ENCODE assay signal across 15 cellular contexts in genomic region chr2:223865124-223865523, GRCh38. TPM values are rescaled to one million over a fixed set of nuclear protein-coding genes. Genes with fewer than 3 reads are reported as not detected.
DNase-seq lines count a peak whose midpoint lies in the region; ATAC-seq and TF ChIP-seq lines count a peak whose summit lies in the region.
"Had no signal": no experiment of that assay in that cellular context is flagged by ENCODE, and none has a peak within 500 bp of the region (broad histone marks: within the 10 kb centered on the region; RNA-seq: fewer than 3 reads in every experiment).

No MANE protein-coding gene starts in this region.

- H3K9me3 Mint-ChIP-seq in activated naive CD4-positive, alpha-beta T cell treated with anti-CD3 and anti-CD28 coated beads, Interleukin-2, amount 10 ng/mL, durations not matched to agents 7 days and 5 days = no peaks in the 10 kb centered on the region
- H3K9me3 Mint-ChIP-seq in natural killer cell (no peaks in the 10 kb centered on the region), endothelial cell (ENCODE audit: unreplicated experiment) (no peaks in the 10 kb centered on the region)
- H3K9me3 Mint-ChIP-seq: nephron had no signal

- H3K4me3 Mint-ChIP-seq in activated naive CD4-positive, alpha-beta T cell treated with anti-CD3 and anti-CD28 coated beads, Interleukin-2, amount 10 ng/mL, durations not matched to agents 7 days and 5 days = peak overlapping the region; percentile 14
- H3K4me3 Mint-ChIP-seq in natural killer cell = peak overlapping the region; percentile 66
- no peak overlapping the region for H3K4me3 Mint-ChIP-seq in endothelial cell (ENCODE audit: unreplicated experiment)
- H3K4me3 Mint-ChIP-seq: nephron had no signal

- DNase-seq in activated naive CD4-positive, alpha-beta T cell treated with anti-CD3 and anti-CD28 coated beads, Interleukin-2, amount 10 ng/mL, durations not matched to agents 7 days and 5 days = peak; percentile 57
- no peak for DNase-seq in activated naive CD4-positive, alpha-beta T cell treated with anti-CD3 and anti-CD28 coated beads, Interleukin-2, amount 50 U/mL, for 16 hours
- DNase-seq in T-helper 9 cell (peak; percentile 9), natural killer cell (no peak), endothelial cell (ENCODE audit: low spot score) (no peak), NOMO-1 treated with DMSO at 0.1 percent for 48 hours (lab: John Stamatoyannopoulos, UW; ENCODE audit: unreplicated experiment) (no peak)
- DNase-seq: body of pancreas, DMS53, glutamatergic neuron, NCI-H1417, NCI-H446 treated with DMSO at 0.1 percent for 48 hours, WERI-Rb-1 had no signal

- CTCF ChIA-PET in activated naive CD4-positive, alpha-beta T cell treated with anti-CD3 and anti-CD28 coated beads, Interleukin-2, amount 10 ng/mL, durations not matched to agents 7 days and 5 days (lab: Charles Lee) = interaction anchor here (1.0 kb wide), 1 partner anchor 100 kb away, joined by 5 read pairs; no protein-coding TSS in a partner anchor

- no peaks in the 10 kb centered on the region for H3K27me3 Mint-ChIP-seq in activated naive CD4-positive, alpha-beta T cell treated with anti-CD3 and anti-CD28 coated beads, Interleukin-2, amount 10 ng/mL, durations not matched to agents 7 days and 5 days
- H3K27me3 Mint-ChIP-seq in natural killer cell (ENCODE audit: low read depth in 2 of 2) = no peaks in the 10 kb centered on the region
- no peaks in the 10 kb centered on the region for H3K27me3 Mint-ChIP-seq in endothelial cell (ENCODE audit: unreplicated experiment)

- intact Hi-C loops in natural killer cell (cut with micrococcal nuclease) = no loop called here

- peak; percentile 34 for ATAC-seq in GM21786 (IDR thresholded peaks at IDR 0.05; ENCODE audit: unreplicated experiment)
- peak; percentile 52 to 70 (median 62) for ATAC-seq in natural killer cell
- ATAC-seq in GM18858 (IDR thresholded peaks at IDR 0.05; ENCODE audit: unreplicated experiment) = no peak
- ATAC-seq: body of pancreas had no signal

- peak overlapping the region; percentile 82 for H3K27ac Mint-ChIP-seq in activated naive CD4-positive, alpha-beta T cell treated with anti-CD3 and anti-CD28 coated beads, Interleukin-2, amount 10 ng/mL, durations not matched to agents 7 days and 5 days
- H3K27ac Mint-ChIP-seq in natural killer cell = peak overlapping the region; percentile 74 to 80
- no peak overlapping the region for H3K27ac Mint-ChIP-seq in endothelial cell (ENCODE audit: unreplicated experiment)
- H3K27ac Mint-ChIP-seq: nephron had no signal

- TF ChIP-seq CTCF in natural killer cell (IDR thresholded peaks at IDR 0.05) (no peak), endothelial cell (IDR thresholded peaks at IDR 0.05; ENCODE audit: unreplicated experiment) (no peak)

- H3K36me3 Mint-ChIP-seq in activated naive CD4-positive, alpha-beta T cell treated with anti-CD3 and anti-CD28 coated beads, Interleukin-2, amount 10 ng/mL, durations not matched to agents 7 days and 5 days = peaks cover 34% of the 10 kb centered on the region
- H3K36me3 Mint-ChIP-seq in natural killer cell (no peaks in the 10 kb centered on the region), endothelial cell (ENCODE audit: low read depth, unreplicated experiment) (peaks cover 5% of the 10 kb centered on the region)

- peaks cover 41% of the 10 kb centered on the region for H3K4me1 Mint-ChIP-seq in activated naive CD4-positive, alpha-beta T cell treated with anti-CD3 and anti-CD28 coated beads, Interleukin-2, amount 10 ng/mL, durations not matched to agents 7 days and 5 days
- H3K4me1 Mint-ChIP-seq in natural killer cell (peaks cover 23 to 31% of the 10 kb centered on the region in 2 donors), endothelial cell (ENCODE audit: unreplicated experiment) (peaks cover 8% of the 10 kb centered on the region)
- H3K4me1 Mint-ChIP-seq: nephron had no signal

RNA-seq across cellular contexts. Expression of gene AP1S3, which starts 27.7 kb away (rescaled TPM):
- total RNA-seq in natural killer cell (1 to 10 TPM; 4.5 to 5.2 (median 5.0) TPM), endothelial cell (ENCODE audit: unreplicated experiment) (0.80 TPM)

Comparison
In these comparisons a context has a peak if more than half of its experiments do, and no peak if none do; other contexts are left out.
1. DNase-seq: peak in activated naive CD4-positive, alpha-beta T cell treated with anti-CD3 and anti-CD28 coated beads, Interleukin-2, amount 10 ng/mL, durations not matched to agents 7 days and 5 days (single experiment) and T-helper 9 cell (single experiment); none in activated naive CD4-positive, alpha-beta T cell treated with anti-CD3 and anti-CD28 coated beads, Interleukin-2, amount 50 U/mL, for 16 hours (single experiment), natural killer cell (single experiment), endothelial cell (single experiment) and NOMO-1 treated with DMSO at 0.1 percent for 48 hours (single experiment).